Comparison of ENCODE assay signal across 20 cellular contexts in genomic region chr14:64026600-64026999, GRCh38.
A peak's percentile ranks its signal among the peaks of the same experiment; 100 is the strongest.
DNase-seq lines count a peak whose midpoint lies in the region; ATAC-seq and TF ChIP-seq lines count a peak whose summit lies in the region.
"Had no signal": no experiment of that assay in that cellular context is flagged by ENCODE, and none has a peak within 500 bp of the region (broad histone marks: within the 10 kb centered on the region; RNA-seq: fewer than 3 reads in every experiment).

No MANE protein-coding gene starts in this region.

- dilution Hi-C loops in mammary epithelial cell (cut with HindIII; ENCODE audit: low sequenced_read_pairs), result no loop called here

- DNase-seq in MCF 10A (ENCODE audit: unreplicated experiment) (peak; percentile 10), mammary epithelial cell (no peak), M059J (ENCODE audit: low read depth) (peak; percentile 5), chondrocyte (ENCODE audit: low spot score) (no peak), prostate gland (ENCODE audit: low spot score) (no peak), inferior parietal cortex (ENCODE audit: extremely low spot score) (no peak), GM23338 (ENCODE audit: low spot score) (no peak)
- DNase-seq: C1 segment of cervical spinal cord; Caco-2; CD4-positive, CD25-positive, alpha-beta regulatory T cell; CD8-positive, alpha-beta memory T cell; DMS79 treated with DMSO at 0.1 percent for 48 hours; GF-D8; GOT3; H7; KBM-7 had no signal

- H3K4me2 ChIP-seq in mammary epithelial cell (ENCODE audit: insufficient read depth, low read depth, low read length) (no peak overlapping the region), GM23338 (no peak overlapping the region)

- no peaks in the 10 kb centered on the region for H4K20me1 ChIP-seq in mammary epithelial cell (ENCODE audit: insufficient read depth, low read length)
- H4K20me1 ChIP-seq in GM23338 (replicated peaks; ENCODE audit: insufficient read depth), result no peaks in the 10 kb centered on the region; the same call in 1 of the 2 replicates

- H3K4me3 Mint-ChIP-seq in MCF 10A (ENCODE audit: unreplicated experiment), result no peak overlapping the region
- H3K4me3 Mint-ChIP-seq in chondrocyte (ENCODE audit: unreplicated experiment), result no peak overlapping the region
- H3K4me3 Mint-ChIP-seq in GM23338, result no peak overlapping the region
- H3K4me3 Mint-ChIP-seq: B cell; CD4-positive, CD25-positive, alpha-beta regulatory T cell; CD8-positive, alpha-beta memory T cell; IgD-negative memory B cell had no signal

- no peak overlapping the region for H2AFZ ChIP-seq in mammary epithelial cell (ENCODE audit: low read depth, low read length)
- no peak overlapping the region for H2AFZ ChIP-seq in GM23338

- in situ Hi-C loops in mammary epithelial cell (cut with MboI; ENCODE audit: low sequenced_read_pairs in 2 of 2), result loop anchor here in 1 of 2 donors (10.0 kb wide), 1 partner anchor 278 kb away; no protein-coding TSS in a partner anchor

- BruUV-seq in MCF 10A (replicated peaks; lab: Mats Ljungman, UMichigan) (no TSS peak), mammary epithelial cell (replicated peaks; lab: Mats Ljungman, UMichigan) (no TSS peak)

- peaks cover 8% of the 10 kb centered on the region for H3K36me3 ChIP-seq in mammary epithelial cell (ENCODE audit: insufficient read depth, low read length)
- H3K36me3 ChIP-seq in prostate gland, result no peaks in the 10 kb centered on the region
- H3K36me3 ChIP-seq in GM23338 (ENCODE audit: insufficient read depth), result 0 out of 2 replicates have a peak, but pooled peaks cover 3% of the 10 kb centered on the region

- H3K9me3 ChIP-seq in mammary epithelial cell (replicated peaks; ENCODE audit: insufficient read depth, low read length), result no peaks in the 10 kb centered on the region
- H3K9me3 ChIP-seq in prostate gland, result no peaks in the 10 kb centered on the region
- H3K9me3 ChIP-seq: Caco-2 had no signal

- no peak overlapping the region for H3K9ac ChIP-seq in mammary epithelial cell (ENCODE audit: insufficient read depth, low read length)

- no peaks in the 10 kb centered on the region for H3K27me3 ChIP-seq in mammary epithelial cell (ENCODE audit: insufficient read depth, low read length)
- H3K27me3 ChIP-seq in prostate gland (replicated peaks; ENCODE audit: insufficient read depth), result no peaks in the 10 kb centered on the region
- no peaks in the 10 kb centered on the region for H3K27me3 ChIP-seq in GM23338 (ENCODE audit: insufficient read depth)

- TF ChIP-seq CTCF in MCF 10A (IDR thresholded peaks at IDR 0.05; ENCODE audit: unreplicated experiment) (no peak), mammary epithelial cell (conservative IDR thresholded peaks at IDR 0.05 in 1 of 2, IDR thresholded peaks at IDR 0.05 in 1 of 2; ENCODE audit: extremely low read depth in 1 of 2, insufficient read depth in 1 of 2, low read depth in 1 of 2, low read length in 2 of 2) (peak in 1 of 2 donors; percentile 3), chondrocyte (IDR thresholded peaks at IDR 0.05) (peak; percentile 9), prostate gland (IDR thresholded peaks at IDR 0.05) (no peak), GM23338 (conservative IDR thresholded peaks at IDR 0.05; ENCODE audit: low read depth in 2 of 2) (no peak)

- no peak for TF ChIP-seq POLR2A in prostate gland (IDR thresholded peaks at IDR 0.05)

- H3K4me3 ChIP-seq in mammary epithelial cell (replicated peaks in 1 of 3; ENCODE audit: insufficient read depth in 1 of 3, low read depth in 2 of 3, low read length in 3 of 3) (no peak overlapping the region), prostate gland (no peak overlapping the region), GM23338 (no peak overlapping the region)

- H3F3A ChIP-seq in GM23338 (replicated peaks; ENCODE audit: low read depth), result no peaks in the 10 kb centered on the region

- H3K4me1 Mint-ChIP-seq in MCF 10A (ENCODE audit: insufficient read depth, unreplicated experiment) (no peaks in the 10 kb centered on the region), chondrocyte (ENCODE audit: low read depth) (no peaks in the 10 kb centered on the region), GM23338 (no peaks in the 10 kb centered on the region)
- H3K4me1 Mint-ChIP-seq: B cell; CD8-positive, alpha-beta memory T cell; IgD-negative memory B cell had no signal

- H3K27ac ChIP-seq in mammary epithelial cell (ENCODE audit: insufficient read depth, low read depth, low read length) (no peak overlapping the region), prostate gland (no peak overlapping the region), GM23338 (ENCODE audit: low read depth) (no peak overlapping the region)

- H3K27me3 Mint-ChIP-seq in MCF 10A (ENCODE audit: insufficient read depth, unreplicated experiment) (no peaks in the 10 kb centered on the region), chondrocyte (ENCODE audit: low read depth) (no peaks in the 10 kb centered on the region), GM23338 (ENCODE audit: insufficient read depth, low read depth, poor library complexity) (no peaks in the 10 kb centered on the region)
- H3K27me3 Mint-ChIP-seq: B cell; CD4-positive, CD25-positive, alpha-beta regulatory T cell; CD8-positive, alpha-beta memory T cell; IgD-negative memory B cell had no signal

- intact Hi-C loops in MCF 10A (cut with micrococcal nuclease), result no loop called here
- intact Hi-C loops in mammary epithelial cell (cut with micrococcal nuclease), result no loop called here
- intact Hi-C loops in prostate gland (cut with DNase I), result no loop called here

- no peak for ATAC-seq in GM23338
- ATAC-seq: HCT116, HepG2 had no signal

- H3K27ac Mint-ChIP-seq in MCF 10A (ENCODE audit: low read depth, unreplicated experiment) (no peak overlapping the region), chondrocyte (ENCODE audit: unreplicated experiment) (no peak overlapping the region), GM23338 (no peak overlapping the region)
- H3K27ac Mint-ChIP-seq: B cell, IgD-negative memory B cell had no signal

- CTCF ChIA-PET in MCF 10A (lab: Yijun Ruan, JAX) (interaction anchor here (3.3 kb wide), 1 partner anchor 15 kb away, joined by 12 read pairs; no protein-coding TSS in a partner anchor), mammary epithelial cell (lab: Charles Lee; ENCODE audit: low non-redundant PET) (no interaction called here)

- no peaks in the 10 kb centered on the region for H3K79me2 ChIP-seq in mammary epithelial cell (ENCODE audit: insufficient read depth, low read length)
- no peaks in the 10 kb centered on the region for H3K79me2 ChIP-seq in GM23338 (replicated peaks; ENCODE audit: insufficient read depth)

- 100% methylated on average over 2 of the region's 2 CpGs for WGBS in mammary epithelial cell (ENCODE audit: low coverage, missing lambda C conversion rate)
- 69% methylated on average over 2 of the region's 2 CpGs for WGBS in prostate gland

- H3K36me3 Mint-ChIP-seq in MCF 10A (ENCODE audit: insufficient read depth, unreplicated experiment) (peaks cover 13% of the 10 kb centered on the region), chondrocyte (ENCODE audit: low read depth) (peaks cover 3% of the 10 kb centered on the region), GM23338 (ENCODE audit: low read depth) (peaks cover 16% of the 10 kb centered on the region; the same call in 2 of the 3 replicates)

- H3K9me3 Mint-ChIP-seq in MCF 10A (ENCODE audit: unreplicated experiment) (no peaks in the 10 kb centered on the region), chondrocyte (ENCODE audit: low read depth) (no peaks in the 10 kb centered on the region), GM23338 (no peaks in the 10 kb centered on the region)
- H3K9me3 Mint-ChIP-seq: CD4-positive, CD25-positive, alpha-beta regulatory T cell; CD8-positive, alpha-beta memory T cell; IgD-negative memory B cell had no signal

- POLR2A ChIA-PET in MCF 10A (lab: Yijun Ruan, JAX), result no interaction called here

- H3K4me1 ChIP-seq in mammary epithelial cell (ENCODE audit: insufficient read depth, low read length) (no peaks in the 10 kb centered on the region), prostate gland (replicated peaks) (no peaks in the 10 kb centered on the region), GM23338 (ENCODE audit: insufficient read depth) (no peaks in the 10 kb centered on the region)

- no peaks in the 10 kb centered on the region for H3K9me2 ChIP-seq in GM23338 (ENCODE audit: insufficient read depth)

TF ChIP-seq in GM23338, 12 proteins besides CTCF, POLR2A, EP300 and RAD21:
- no peak for TF ChIP-seq ETS1 (IDR thresholded peaks at IDR 0.05)
- TF ChIP-seq NANOG (IDR thresholded peaks at IDR 0.05; ENCODE audit: borderline replicate concordance), result no peak

Comparison
In these comparisons a context has a peak if more than half of its experiments do, and no peak if none do; other contexts are left out.
1. DNase-seq: peak in MCF 10A (single experiment) and M059J (single experiment); none in mammary epithelial cell (single experiment), chondrocyte (single experiment), prostate gland (single experiment), inferior parietal cortex (single experiment) and GM23338 (single experiment).